ENCODE assay signal across 14 cellular contexts in genomic region chr17:77728871-77729270, GRCh38.
"Had no signal": no experiment of that assay in that cellular context is flagged by ENCODE, and none has a peak within 500 bp of the region (broad histone marks: within the 10 kb centered on the region; RNA-seq: fewer than 3 reads in every experiment).

No MANE protein-coding gene starts in this region.

- H3K4me1 ChIP-seq: left lung had no signal

- H3K9me3 ChIP-seq: ovary had no signal

- H3K4me3 Mint-ChIP-seq: activated T-cell treated with anti-CD3 and anti-CD28 coated beads, Interleukin-2, amount 50 U/mL, for 72 hours; effector memory CD8-positive, alpha-beta T cell; nephron progenitor cell; stimulated activated effector memory CD8-positive, alpha-beta T cell treated with anti-CD3 and anti-CD28 coated beads, Interleukin-12 subunit alpha, Interleukin-12 subunit beta, amount 100 ng/mL, for 72 hours; T-cell had no signal

- H3K27ac Mint-ChIP-seq: activated T-cell treated with anti-CD3 and anti-CD28 coated beads, Interleukin-2, amount 50 U/mL, for 72 hours; effector memory CD8-positive, alpha-beta T cell; stimulated activated effector memory CD8-positive, alpha-beta T cell treated with anti-CD3 and anti-CD28 coated beads, Interleukin-12 subunit alpha, Interleukin-12 subunit beta, amount 100 ng/mL, for 72 hours; T-cell had no signal

- ATAC-seq: activated T-cell treated with anti-CD3 and anti-CD28 coated beads, Interleukin-2, amount 50 U/mL, for 72 hours; effector memory CD8-positive, alpha-beta T cell; left lung; stimulated activated effector memory CD8-positive, alpha-beta T cell treated with anti-CD3 and anti-CD28 coated beads, Interleukin-12 subunit alpha, Interleukin-12 subunit beta, amount 100 ng/mL, for 72 hours; T-cell had no signal

- H3K27me3 ChIP-seq: cardiac muscle cell, ovary, tibial nerve had no signal

- H3K27ac ChIP-seq: cardiac muscle cell, left lung, ovary, RWPE1, SK-N-MC had no signal

- H3K36me3 Mint-ChIP-seq: stimulated activated effector memory CD8-positive, alpha-beta T cell treated with anti-CD3 and anti-CD28 coated beads, Interleukin-12 subunit alpha, Interleukin-12 subunit beta, amount 100 ng/mL, for 72 hours had no signal

- DNase-seq: activated CD4-positive, alpha-beta T cell treated with anti-CD3 and anti-CD28 coated beads for 4 hours; activated naive CD4-positive, alpha-beta T cell; activated T-cell treated with anti-CD3 and anti-CD28 coated beads, Interleukin-2, amount 50 U/mL, for 72 hours; aorta; effector memory CD8-positive, alpha-beta T cell; left lung; nephron progenitor cell; ovary; T-cell had no signal

- H3K4me3 ChIP-seq: cardiac muscle cell, left lung, ovary, SK-N-MC, tibial nerve had no signal
